In genomic region chr22:23749747-23750373, GRCh38 we compare ENCODE assay signal across 9 cellular contexts. TPM values are rescaled to one million over a fixed set of nuclear protein-coding genes. Genes with fewer than 3 reads are reported as not detected.
DNase-seq lines count a peak whose midpoint lies in the region; ATAC-seq and TF ChIP-seq lines count a peak whose summit lies in the region.
"Had no signal": no experiment of that assay in that cellular context is flagged by ENCODE, and none has a peak within 500 bp of the region (broad histone marks: within the 10 kb centered on the region; RNA-seq: fewer than 3 reads in every experiment).

No MANE protein-coding gene starts in this region.

- H3K4me3 ChIP-seq in iPS-15b (ENCODE audit: low read depth, low read length): peak overlapping the region; percentile 78
- H3K4me3 ChIP-seq in urinary bladder (ENCODE audit: low read depth, low read length): peak overlapping the region; percentile 85
- no peak overlapping the region for H3K4me3 ChIP-seq in lower leg skin (ENCODE audit: low read depth, poor library complexity, severe bottlenecking)

- H3K4me1 ChIP-seq in iPS-15b (ENCODE audit: control insufficient read depth, insufficient read depth, low read length): no peaks in the 10 kb centered on the region
- H3K4me1 ChIP-seq in urinary bladder (ENCODE audit: insufficient read depth): no peaks in the 10 kb centered on the region

- H3K27me3 ChIP-seq in iPS-15b (ENCODE audit: control insufficient read depth, insufficient read depth, low read length): no peaks in the 10 kb centered on the region

- intact Hi-C loops in activated CD8-positive, alpha-beta T cell treated with anti-CD3 and anti-CD28 coated beads for 36 hours (cut with micrococcal nuclease): no loop called here
- intact Hi-C loops in lower leg skin (cut with DNase I; ENCODE audit: low total_unique reads): no loop called here

- H3K4me3 Mint-ChIP-seq in activated naive CD4-positive, alpha-beta T cell treated with anti-CD3 and anti-CD28 coated beads, Interleukin-2, amount 50 U/mL, for 24 hours: peak overlapping the region; percentile 86
- H3K4me3 Mint-ChIP-seq in activated CD8-positive, alpha-beta T cell treated with anti-CD3 and anti-CD28 coated beads for 36 hours: peak overlapping the region; percentile 80

- CTCF ChIA-PET in activated CD8-positive, alpha-beta T cell treated with anti-CD3 and anti-CD28 coated beads for 36 hours (lab: Charles Lee): interaction anchor here (0.6 to 1.2 kb wide), 2 partner anchors 53 to 100 kb away, joined by 3 read pairs; no protein-coding TSS in a partner anchor

- H3K4me1 Mint-ChIP-seq in activated naive CD4-positive, alpha-beta T cell treated with anti-CD3 and anti-CD28 coated beads, Interleukin-2, amount 50 U/mL, for 24 hours: peaks cover 11% of the 10 kb centered on the region
- H3K4me1 Mint-ChIP-seq in activated CD8-positive, alpha-beta T cell treated with anti-CD3 and anti-CD28 coated beads for 36 hours (ENCODE audit: low read depth): peaks cover 15% of the 10 kb centered on the region

- no peaks in the 10 kb centered on the region for H3K36me3 ChIP-seq in iPS-15b (ENCODE audit: control insufficient read depth, insufficient read depth, low read length)
- H3K36me3 ChIP-seq in urinary bladder (ENCODE audit: insufficient read depth): peaks cover 2% of the 10 kb centered on the region

- no peak for TF ChIP-seq CTCF in activated CD8-positive, alpha-beta T cell treated with anti-CD3 and anti-CD28 coated beads for 36 hours (IDR thresholded peaks at IDR 0.05)
- TF ChIP-seq CTCF in lower leg skin (IDR thresholded peaks at IDR 0.05): no peak

- no peaks in the 10 kb centered on the region for H3K9me3 Mint-ChIP-seq in activated naive CD4-positive, alpha-beta T cell treated with anti-CD3 and anti-CD28 coated beads, Interleukin-2, amount 50 U/mL, for 24 hours
- peaks cover 4% of the 10 kb centered on the region for H3K9me3 Mint-ChIP-seq in activated CD8-positive, alpha-beta T cell treated with anti-CD3 and anti-CD28 coated beads for 36 hours

- H3K27me3 Mint-ChIP-seq in activated naive CD4-positive, alpha-beta T cell treated with anti-CD3 and anti-CD28 coated beads, Interleukin-2, amount 50 U/mL, for 24 hours: no peaks in the 10 kb centered on the region
- no peaks in the 10 kb centered on the region for H3K27me3 Mint-ChIP-seq in activated CD8-positive, alpha-beta T cell treated with anti-CD3 and anti-CD28 coated beads for 36 hours

- no peak for TF ChIP-seq POLR2A in lower leg skin (IDR thresholded peaks at IDR 0.05)

- no peaks in the 10 kb centered on the region for H3K9me3 ChIP-seq in iPS-15b (ENCODE audit: control insufficient read depth, insufficient read depth, low read length)

- H3K27ac ChIP-seq in urinary bladder (ENCODE audit: low read depth): no peak overlapping the region

- H3K36me3 Mint-ChIP-seq in activated naive CD4-positive, alpha-beta T cell treated with anti-CD3 and anti-CD28 coated beads, Interleukin-2, amount 50 U/mL, for 24 hours: peaks cover 9% of the 10 kb centered on the region
- peaks cover 6% of the 10 kb centered on the region for H3K36me3 Mint-ChIP-seq in activated CD8-positive, alpha-beta T cell treated with anti-CD3 and anti-CD28 coated beads for 36 hours (ENCODE audit: low read depth)

- 60% methylated on average over 13 of the region's 13 CpGs for WGBS in urinary bladder
- WGBS in lower leg skin, 2 donors: 29 to 33% methylated on average over 13 of the region's 13 CpGs

- ATAC-seq in activated CD8-positive, alpha-beta T cell treated with anti-CD3 and anti-CD28 coated beads for 36 hours: no peak

- no peak for DNase-seq in activated naive CD4-positive, alpha-beta T cell (lab: John Stamatoyannopoulos, UW)
- DNase-seq in activated CD8-positive, alpha-beta T cell treated with anti-CD3 and anti-CD28 coated beads for 36 hours: no peak
- DNase-seq in ureter (ENCODE audit: low spot score) (no peak), lower leg skin (ENCODE audit: low spot score in 2 of 2) (no peak), DMS79 (lab: John Stamatoyannopoulos, UW) (no peak)

- POLR2A ChIA-PET in activated CD8-positive, alpha-beta T cell treated with anti-CD3 and anti-CD28 coated beads for 36 hours (lab: Charles Lee): interaction anchor here (1.1 to 2.7 kb wide), 2 partner anchors 13 to 17 kb away, joined by 3 to 19 read pairs; partner anchors contain the start of gene C22orf15

- H3K9ac ChIP-seq in iPS-15b (ENCODE audit: low read depth, low read length): no peak overlapping the region

- peak overlapping the region; percentile 81 for H3K27ac Mint-ChIP-seq in activated naive CD4-positive, alpha-beta T cell treated with anti-CD3 and anti-CD28 coated beads, Interleukin-2, amount 50 U/mL, for 24 hours
- no peak overlapping the region for H3K27ac Mint-ChIP-seq in activated CD8-positive, alpha-beta T cell treated with anti-CD3 and anti-CD28 coated beads for 36 hours

RNA-seq across cellular contexts. Expression of gene ZNF70, which starts 1.1 kb away (rescaled TPM):
- total RNA-seq in activated CD8-positive, alpha-beta T cell treated with anti-CD3 and anti-CD28 coated beads for 36 hours: 1 to 10 TPM; 1.7 TPM
- total RNA-seq in urinary bladder (9.9 TPM), ureter (9.0 TPM), lower leg skin (1 to 10 TPM in 3 of 4 donors, under 1 TPM in 1; 0.63 to 3.2 (median 2.0) TPM)
- 1.6 TPM for polyA plus RNA-seq in urinary bladder

RNA-seq across cellular contexts. Expression of gene VPREB3, which starts 4.4 kb away (rescaled TPM):
- not detected for total RNA-seq in activated CD8-positive, alpha-beta T cell treated with anti-CD3 and anti-CD28 coated beads for 36 hours
- total RNA-seq in urinary bladder (not detected), ureter (not detected), lower leg skin (not detected)
- polyA plus RNA-seq in urinary bladder: not detected
- total RNA-seq: M059J had no signal

RNA-seq across cellular contexts. Expression of gene C22orf15, which starts 12.9 kb away (rescaled TPM):
- 1 to 10 TPM; 1.1 to 2.1 TPM for total RNA-seq in activated CD8-positive, alpha-beta T cell treated with anti-CD3 and anti-CD28 coated beads for 36 hours
- total RNA-seq in urinary bladder: 0.63 TPM
- polyA plus RNA-seq in urinary bladder: 0.82 TPM
- total RNA-seq in ureter: 0.18 TPM
- not detected for total RNA-seq in lower leg skin
- total RNA-seq: M059J had no signal

RNA-seq across cellular contexts. Expression of gene CHCHD10, which starts 17.9 kb away (rescaled TPM):
- 100 to 1,000 TPM; 197 to 212 TPM for total RNA-seq in activated CD8-positive, alpha-beta T cell treated with anti-CD3 and anti-CD28 coated beads for 36 hours
- total RNA-seq in urinary bladder: 3.6 TPM
- polyA plus RNA-seq in urinary bladder: 69.8 TPM
- total RNA-seq in ureter: 232 TPM
- total RNA-seq in lower leg skin: 10 to 100 TPM in 2 of 4 donors, 1 to 10 TPM in 2; 3.8 to 28.3 (median 11.4) TPM

RNA-seq across cellular contexts. Expression of gene MMP11, which starts 22.8 kb away (rescaled TPM):
- total RNA-seq in activated CD8-positive, alpha-beta T cell treated with anti-CD3 and anti-CD28 coated beads for 36 hours: 1 to 10 TPM in 1 of 2 experiments, under 1 TPM in 1; 0.85 to 1.4 TPM
- total RNA-seq in urinary bladder: 7.3 TPM
- 5.6 TPM for polyA plus RNA-seq in urinary bladder
- 1.5 TPM for total RNA-seq in ureter
- 1 to 10 TPM in 3 of 4 donors, under 1 TPM in 1; 0.51 to 2.7 (median 1.9) TPM for total RNA-seq in lower leg skin
